Comparison of ENCODE assay signal across 20 cellular contexts in the genomic region with DNA sequence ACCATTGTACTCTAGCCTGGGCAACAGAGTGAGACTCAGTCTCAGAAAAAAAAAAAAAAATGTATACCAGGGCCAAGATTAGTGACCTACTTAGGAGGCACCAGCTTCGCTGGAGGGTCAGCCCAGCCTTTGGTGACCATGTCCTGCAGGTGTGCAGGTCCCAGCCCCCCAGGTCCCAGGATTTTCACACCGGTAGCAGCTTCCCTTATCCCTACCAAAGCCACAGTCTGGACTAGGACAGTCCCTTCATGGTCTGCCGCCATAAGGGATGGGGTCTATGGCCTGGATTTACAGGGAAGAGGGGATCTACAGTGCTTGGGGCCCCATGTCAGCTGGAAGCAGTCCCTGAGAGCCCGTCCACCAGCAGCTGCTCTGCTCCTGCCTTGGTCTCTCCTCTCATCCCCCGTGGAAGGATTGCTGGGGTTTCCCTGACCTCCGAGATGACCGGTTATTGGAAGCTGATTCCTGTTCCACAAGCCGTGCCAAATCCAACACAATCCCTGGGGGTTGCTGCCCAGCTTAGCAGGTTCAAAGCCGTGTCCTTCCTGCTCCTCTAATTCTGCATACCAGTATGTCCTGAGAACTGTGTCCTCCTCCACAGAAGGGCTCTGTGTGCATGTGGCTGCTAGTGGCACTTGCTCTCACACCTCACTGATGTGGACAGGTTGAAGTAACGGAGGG. TPM values are rescaled to one million over a fixed set of nuclear protein-coding genes. Genes with fewer than 3 reads are reported as not detected.
"Had no signal": no experiment of that assay in that cellular context is flagged by ENCODE, and none has a peak within 500 bp of the region (broad histone marks: within the 10 kb centered on the region; RNA-seq: fewer than 3 reads in every experiment).

No MANE protein-coding gene starts in this region.

- H3K4me1 ChIP-seq: parathyroid adenoma, psoas muscle, testis, transverse colon had no signal

- ATAC-seq: activated naive CD8-positive, alpha-beta T cell treated with anti-CD3 and anti-CD28 coated beads, Interleukin-2, amount 50 U/mL, for 24 hours; effector memory CD8-positive, alpha-beta T cell; esophagus mucosa; naive thymus-derived CD4-positive, alpha-beta T cell; psoas muscle had no signal

- H3K4me3 ChIP-seq: psoas muscle, testis, transverse colon had no signal

- H3K27ac ChIP-seq: parathyroid adenoma, psoas muscle, testis, transverse colon had no signal

- H3K9me3 ChIP-seq: psoas muscle, testis, transverse colon had no signal

- H3K9ac ChIP-seq: parathyroid adenoma had no signal

- H3K27me3 ChIP-seq: testis, transverse colon had no signal

- DNase-seq: activated B cell treated with CpG ODN at 0.5 μM for 24 hours; activated CD4-positive, alpha-beta T cell treated with anti-CD3 and anti-CD28 coated beads, Interleukin-2, amount 50 U/mL, for 1 hour; activated naive CD8-positive, alpha-beta T cell treated with anti-CD3 and anti-CD28 coated beads, Interleukin-2, amount 50 U/mL, for 24 hours; amygdala; effector memory CD8-positive, alpha-beta T cell; foreskin fibroblast; hippocampal formation; kidney glomerular epithelial cell; midbrain; naive thymus-derived CD4-positive, alpha-beta T cell; nucleus accumbens; psoas muscle; stimulated activated CD4-positive, alpha-beta T cell treated with anti-CD3 and anti-CD28 coated beads, Interleukin-2, amount 100 ng/mL, for 48 hours; stimulated activated naive CD4-positive, alpha-beta T cell treated with Interleukin-2 at 50 U/mL for 16 hours; T-helper 2 cell; testis; transverse colon had no signal

RNA-seq across cellular contexts. Expression of a gene that starts 44.9 kb away (rescaled TPM):
- total RNA-seq: activated B cell treated with CpG ODN at 0.5 μM for 24 hours; activated T-helper 2 cell treated with anti-CD3 and anti-CD28 coated beads, Interferon-gamma antibody, Interleukin-2, Interleukin-4, amounts not matched to agents 10 μg/mL and 5 μg/mL and 100 μg/mL, durations not matched to agents 14 hours and 24 hours and 36 hours; naive thymus-derived CD4-positive, alpha-beta T cell had no signal
- polyA plus RNA-seq: naive thymus-derived CD4-positive, alpha-beta T cell had no signal
